ENCODE assay signal across 8 cellular contexts in genomic region chr12:6768385-6769002, GRCh38. TPM values are rescaled to one million over a fixed set of nuclear protein-coding genes. Genes with fewer than 3 reads are reported as not detected.
DNase-seq lines count a peak whose midpoint lies in the region; ATAC-seq and TF ChIP-seq lines count a peak whose summit lies in the region.

No MANE protein-coding gene starts in this region.

- no peaks in the 10 kb centered on the region for H3K9me3 ChIP-seq in heart left ventricle

- ATAC-seq in heart left ventricle (no peak), Right ventricle myocardium inferior (no peak), memory B cell (ENCODE audit: low read depth) (no peak), HG02970 (IDR thresholded peaks at IDR 0.05; ENCODE audit: low FRiP score, unreplicated experiment) (no peak), HG03039 (IDR thresholded peaks at IDR 0.05; ENCODE audit: unreplicated experiment) (no peak)

- H3K36me3 Mint-ChIP-seq in brain (peaks cover 22% of the 10 kb centered on the region), memory B cell (no peaks in the 10 kb centered on the region)

- peak overlapping the region in 8 of 12 donors; percentile 3 to 99 (median 92) for H3K27ac ChIP-seq in heart left ventricle
- H3K27ac ChIP-seq in urinary bladder (ENCODE audit: low read depth) = no peak overlapping the region

- peaks cover 0 to 11% (median 0%) of the 10 kb centered on the region in 9 donors for H3K27me3 ChIP-seq in heart left ventricle

- DNase-seq in heart left ventricle (no peak), Right ventricle myocardium inferior (ENCODE audit: missing footprints) (no peak), memory B cell (ENCODE audit: low spot score in 2 of 2) (no peak), DMS114 treated with DMSO at 0.1 percent for 48 hours (lab: John Stamatoyannopoulos, UW; ENCODE audit: unreplicated experiment) (no peak)

- no peak for TF ChIP-seq CTCF in heart left ventricle (IDR thresholded peaks at IDR 0.05)
- no peak for TF ChIP-seq CTCF in brain (conservative IDR thresholded peaks at IDR 0.05)

- 34 to 42% (median 37%) methylated on average over 7 of the region's 7 CpGs for WGBS in heart left ventricle, 4 donors
- 23% methylated on average over 7 of the region's 7 CpGs for WGBS in urinary bladder

- peaks cover 12% of the 10 kb centered on the region for H3K27me3 Mint-ChIP-seq in brain
- H3K27me3 Mint-ChIP-seq in memory B cell = peaks cover 47% of the 10 kb centered on the region

- H3K4me1 ChIP-seq in heart left ventricle = peaks cover 4 to 79% (median 39%) of the 10 kb centered on the region in 12 donors
- no peaks in the 10 kb centered on the region for H3K4me1 ChIP-seq in urinary bladder (ENCODE audit: insufficient read depth)

- H3K36me3 ChIP-seq in heart left ventricle (peaks cover 0 to 20% (median 6%) of the 10 kb centered on the region in 9 donors), urinary bladder (ENCODE audit: insufficient read depth) (no peaks in the 10 kb centered on the region)

- no peak for TF ChIP-seq POLR2A in heart left ventricle (IDR thresholded peaks at IDR 0.05)

- intact Hi-C loops in heart left ventricle (cut with DNase I) (loop anchor here in 1 of 10 donors (5.0 kb wide), 1 partner anchor 156 kb away; no protein-coding TSS in a partner anchor), Right ventricle myocardium inferior (cut with DNase I) (no loop called here)

- H3K27ac Mint-ChIP-seq in brain (peak overlapping the region; percentile 97 to 99 (median 99)), memory B cell (no peak overlapping the region)

- H3K4me3 ChIP-seq in heart left ventricle (peak overlapping the region in 11 of 12 donors; percentile 54 to 100 (median 86)), urinary bladder (ENCODE audit: low read depth, low read length) (peak overlapping the region; percentile 89)

- H3K9me3 Mint-ChIP-seq in brain = peaks cover 0 to 4% (median 0%) of the 10 kb centered on the region in 5 experiments
- H3K9me3 Mint-ChIP-seq in memory B cell = no peaks in the 10 kb centered on the region

- H3K4me1 Mint-ChIP-seq in brain = peaks cover 75% of the 10 kb centered on the region
- peaks cover 31% of the 10 kb centered on the region for H3K4me1 Mint-ChIP-seq in memory B cell

- H3K4me3 Mint-ChIP-seq in brain (peak overlapping the region; percentile 95 to 99 (median 98)), memory B cell (peak overlapping the region; percentile 1)

RNA-seq across cellular contexts. Expression of gene PTMS, which starts 2.3 kb away (rescaled TPM):
- total RNA-seq in heart left ventricle (100 to 1,000 TPM in 5 of 9 donors, 10 to 100 TPM in 4; 72.9 to 227 (median 100) TPM), Right ventricle myocardium inferior (152 TPM), urinary bladder (62.4 TPM)
- polyA plus RNA-seq in heart left ventricle (100 to 1,000 TPM; 274 to 331 TPM), brain (ENCODE audit: insufficient read depth, low read depth, low replicate concordance) (1,278 TPM), urinary bladder (619 TPM)

RNA-seq across cellular contexts. Expression of gene LAG3, which starts 3.8 kb away (rescaled TPM):
- total RNA-seq in heart left ventricle (1 to 10 TPM in 2 of 9 donors, under 1 TPM in 3, not detected in 4; 0.10 to 1.5 (median 0.43) TPM), Right ventricle myocardium inferior (0.24 TPM), urinary bladder (0.21 TPM)
- polyA plus RNA-seq in heart left ventricle (under 1 TPM; 0.03 to 0.34 TPM), brain (ENCODE audit: insufficient read depth, low read depth, low replicate concordance) (0.81 TPM), urinary bladder (1.6 TPM)

RNA-seq across cellular contexts. Expression of gene MLF2, which starts 15.6 kb away (rescaled TPM):
- total RNA-seq in heart left ventricle (100 to 1,000 TPM; 126 to 207 (median 152) TPM), Right ventricle myocardium inferior (156 TPM), urinary bladder (51.0 TPM)
- polyA plus RNA-seq in heart left ventricle (100 to 1,000 TPM; 136 to 231 TPM), brain (ENCODE audit: insufficient read depth, low read depth, low replicate concordance) (293 TPM), urinary bladder (240 TPM)

RNA-seq across cellular contexts. Expression of gene CD4, which starts 20.8 kb away (rescaled TPM):
- total RNA-seq in heart left ventricle (10 to 100 TPM in 2 of 9 donors, 1 to 10 TPM in 7; 3.0 to 71.9 (median 5.4) TPM), Right ventricle myocardium inferior (13.4 TPM), urinary bladder (11.5 TPM)
- polyA plus RNA-seq in heart left ventricle (1 to 10 TPM; 1.1 to 3.2 TPM), brain (ENCODE audit: insufficient read depth, low read depth, low replicate concordance) (13.7 TPM), urinary bladder (21.5 TPM)

RNA-seq across cellular contexts. Expression of gene COPS7A, which starts 44.6 kb away (rescaled TPM):
- total RNA-seq in heart left ventricle (10 to 100 TPM; 56.7 to 96.4 (median 82.6) TPM), Right ventricle myocardium inferior (83.1 TPM), urinary bladder (35.6 TPM)
- polyA plus RNA-seq in heart left ventricle (100 to 1,000 TPM in 1 of 2 donors, 10 to 100 TPM in 1; 54.1 to 108 TPM), brain (ENCODE audit: insufficient read depth, low read depth, low replicate concordance) (77.8 TPM), urinary bladder (88.2 TPM)
